ENCODE assay signal across 9 cellular contexts in the genomic region with DNA sequence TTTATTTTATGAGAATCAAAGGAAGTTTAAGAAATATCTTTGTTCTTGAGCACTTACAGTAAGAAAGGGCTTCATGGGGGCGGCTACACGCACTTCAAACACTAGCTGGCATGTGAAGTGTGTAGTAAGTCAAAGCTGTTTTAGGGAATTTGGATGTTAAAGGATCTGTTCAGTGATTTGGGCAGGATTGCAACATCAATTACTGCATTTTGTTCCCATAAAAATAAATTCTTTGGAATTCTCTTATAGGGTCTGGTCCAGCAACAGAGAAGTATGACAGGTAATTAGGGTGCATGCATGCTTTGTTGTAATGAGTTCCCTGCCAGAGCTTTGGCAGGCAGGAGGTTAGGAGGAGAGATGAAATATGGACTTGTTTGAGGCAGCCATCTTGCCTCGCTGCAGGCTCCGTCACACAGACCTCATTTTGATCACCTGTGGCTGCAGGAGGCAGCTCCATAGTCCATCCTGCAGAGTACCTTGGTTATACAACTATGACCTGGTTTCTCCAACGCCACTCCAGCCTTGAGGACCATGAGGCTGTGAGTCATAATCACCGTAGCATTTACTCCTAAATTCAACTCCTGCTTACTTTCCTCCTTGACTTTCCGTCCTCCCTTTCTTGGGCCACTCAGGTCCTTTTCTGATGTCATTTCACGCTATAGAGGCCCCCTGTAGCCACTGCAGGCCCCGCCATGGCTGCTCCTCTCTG. TPM values are rescaled to one million over a fixed set of nuclear protein-coding genes. Genes with fewer than 3 reads are reported as not detected.
DNase-seq lines count a peak whose midpoint lies in the region; ATAC-seq, FAIRE-seq and TF ChIP-seq lines count a peak whose summit lies in the region.
"Had no signal": no experiment of that assay in that cellular context is flagged by ENCODE, and none has a peak within 500 bp of the region (broad histone marks: within the 10 kb centered on the region; RNA-seq: fewer than 3 reads in every experiment).

No MANE protein-coding gene starts in this region.

- H3K4me1 ChIP-seq in left ventricle myocardium inferior (peaks cover 57% of the 10 kb centered on the region), mammary epithelial cell (ENCODE audit: insufficient read depth, low read length) (peaks cover 32% of the 10 kb centered on the region)

- TF ChIP-seq CTCF in left ventricle myocardium inferior (IDR thresholded peaks at IDR 0.05; ENCODE audit: borderline replicate concordance) (no peak), mammary epithelial cell (conservative IDR thresholded peaks at IDR 0.05 in 1 of 2, IDR thresholded peaks at IDR 0.05 in 1 of 2; ENCODE audit: extremely low read depth in 1 of 2, insufficient read depth in 1 of 2, low read depth in 1 of 2, low read length in 2 of 2) (no peak)

- intact Hi-C loops in left ventricle myocardium inferior (cut with micrococcal nuclease) (no loop called here), left cardiac atrium (cut with DNase I) (no loop called here), mammary epithelial cell (cut with micrococcal nuclease) (no loop called here)

- H3K79me2 ChIP-seq in mammary epithelial cell (ENCODE audit: insufficient read depth, low read length): no peaks in the 10 kb centered on the region

- dilution Hi-C loops in mammary epithelial cell (cut with HindIII; ENCODE audit: low sequenced_read_pairs): no loop called here

- no peaks in the 10 kb centered on the region for H4K20me1 ChIP-seq in mammary epithelial cell (ENCODE audit: insufficient read depth, low read length)

- peak overlapping the region in 3 of 8 donors; percentile 9 to 21 (median 18) for H3K4me3 Mint-ChIP-seq in naive B cell

- H3K4me3 ChIP-seq in left ventricle myocardium inferior: peak overlapping the region; percentile 44
- no peak overlapping the region for H3K4me3 ChIP-seq in mammary epithelial cell (replicated peaks in 1 of 3; ENCODE audit: insufficient read depth in 1 of 3, low read depth in 2 of 3, low read length in 3 of 3)

- H3K36me3 ChIP-seq in left ventricle myocardium inferior (no peaks in the 10 kb centered on the region), mammary epithelial cell (ENCODE audit: insufficient read depth, low read length) (no peaks in the 10 kb centered on the region)

- in situ Hi-C loops in mammary epithelial cell (cut with MboI; ENCODE audit: low sequenced_read_pairs in 2 of 2): no loop called here

- peak overlapping the region; percentile 91 for H2AFZ ChIP-seq in mammary epithelial cell (ENCODE audit: low read depth, low read length)

- peak overlapping the region; percentile 74 for H3K4me2 ChIP-seq in mammary epithelial cell (ENCODE audit: insufficient read depth, low read depth, low read length)

- 71% methylated on average over 8 of the region's 9 CpGs for WGBS in mammary epithelial cell (ENCODE audit: low coverage, missing lambda C conversion rate)

- no peaks in the 10 kb centered on the region for H3K27me3 Mint-ChIP-seq in naive B cell

- peaks cover 0 to 7% of the 10 kb centered on the region in 2 donors for H3K36me3 Mint-ChIP-seq in naive B cell

- no peaks in the 10 kb centered on the region for H3K9me3 Mint-ChIP-seq in naive B cell

- peaks cover 14 to 24% (median 24%) of the 10 kb centered on the region in 3 donors for H3K4me1 Mint-ChIP-seq in naive B cell

- H3K9me3 ChIP-seq in left ventricle myocardium inferior (replicated peaks): no peaks in the 10 kb centered on the region
- H3K9me3 ChIP-seq in mammary epithelial cell (replicated peaks; ENCODE audit: insufficient read depth, low read length): no peaks in the 10 kb centered on the region

- no peak overlapping the region for H3K9ac ChIP-seq in mammary epithelial cell (ENCODE audit: insufficient read depth, low read length)

- no TSS peak for BruUV-seq in mammary epithelial cell (replicated peaks; lab: Mats Ljungman, UMichigan)

- peak overlapping the region; percentile 89 for H3K27ac ChIP-seq in left ventricle myocardium inferior (replicated peaks)
- H3K27ac ChIP-seq in mammary epithelial cell (ENCODE audit: insufficient read depth, low read depth, low read length): no peak overlapping the region

- CTCF ChIA-PET in mammary epithelial cell (lab: Charles Lee; ENCODE audit: low non-redundant PET): no interaction called here

- H3K27me3 ChIP-seq in left ventricle myocardium inferior (ENCODE audit: low read depth) (no peaks in the 10 kb centered on the region), mammary epithelial cell (ENCODE audit: insufficient read depth, low read length) (no peaks in the 10 kb centered on the region)

- no peak for FAIRE-seq in RCC 7860 (lab: Jason Lieb, UNC)

- ATAC-seq in left cardiac atrium: no peak
- ATAC-seq in naive B cell (ENCODE audit: low read depth in 2 of 2): no peak
- no peak for ATAC-seq in GM18498 (IDR thresholded peaks at IDR 0.05; ENCODE audit: unreplicated experiment)

- peak overlapping the region in 5 of 6 donors; percentile 7 to 83 (median 52) for H3K27ac Mint-ChIP-seq in naive B cell

- DNase-seq in left ventricle myocardium inferior: no peak
- no peak for DNase-seq in left cardiac atrium
- DNase-seq in mammary epithelial cell: no peak
- DNase-seq in naive B cell: no peak
- no peak for DNase-seq in RCC 7860 (ENCODE audit: low spot score)
- no peak for DNase-seq in iPS-NIHi11 (ENCODE audit: low spot score)
- no peak for DNase-seq in NCI-H1694 (lab: John Stamatoyannopoulos, UW)
- DNase-seq: Calu3 had no signal

RNA-seq across cellular contexts. Expression of gene EML4, which starts 26.5 kb away (rescaled TPM):
- 4.3 TPM for total RNA-seq in left ventricle myocardium inferior
- total RNA-seq in left cardiac atrium: 10 to 100 TPM in 1 of 2 donors, 1 to 10 TPM in 1; 8.5 to 12.4 TPM
- 10 to 100 TPM; 32.0 to 32.2 TPM for total RNA-seq in mammary epithelial cell
- 19.9 TPM for polyA plus RNA-seq in mammary epithelial cell
- polyA minus RNA-seq in mammary epithelial cell: 35.2 TPM
- polyA plus RNA-seq in naive B cell (ENCODE audit: low read depth in 6 of 6): 10 to 100 TPM; 33.3 to 77.6 (median 62.5) TPM
